Comparison of ENCODE assay signal across 8 cellular contexts in the genomic region with DNA sequence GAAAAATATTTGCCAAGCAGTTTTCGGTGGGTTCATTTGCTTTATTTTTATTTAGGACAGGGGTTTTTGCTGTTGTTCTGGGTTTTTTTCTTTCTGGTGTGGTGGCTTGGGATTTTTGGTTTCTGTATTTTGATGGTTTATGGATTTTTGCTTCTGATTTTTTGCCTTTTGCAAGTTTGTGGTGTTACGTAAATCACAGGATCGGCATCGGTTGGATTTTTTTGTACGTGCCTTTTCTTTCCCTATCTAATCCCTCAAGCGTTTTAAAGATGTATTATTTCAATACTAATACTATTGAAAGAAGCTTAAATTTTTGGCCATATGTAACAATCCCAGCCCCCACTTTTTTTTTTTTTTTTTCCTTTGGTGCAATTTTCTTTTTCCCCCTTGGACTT. TPM values are rescaled to one million over a fixed set of nuclear protein-coding genes. Genes with fewer than 3 reads are reported as not detected.
DNase-seq lines count a peak whose midpoint lies in the region; ATAC-seq and TF ChIP-seq lines count a peak whose summit lies in the region.

No MANE protein-coding gene starts in this region.

- ATAC-seq in IMR-90 (ENCODE audit: low read depth) (no peak), HG02840 (IDR thresholded peaks at IDR 0.05; ENCODE audit: low FRiP score, unreplicated experiment) (no peak), HG03520 (IDR thresholded peaks at IDR 0.05; ENCODE audit: unreplicated experiment) (no peak)

- H3K79me1 ChIP-seq in IMR-90 (ENCODE audit: low read depth in 1 of 2, low read length in 2 of 2) = peaks cover 0 to 31% of the 10 kb centered on the region in 2 experiments

- peak overlapping the region; percentile 27; the same call in 1 of the 2 replicates for H3K4ac ChIP-seq in IMR-90 (ENCODE audit: low read depth, low read length)

- no peak overlapping the region for H2AK9ac ChIP-seq in IMR-90 (replicated peaks; ENCODE audit: low read depth, low read length, poor library complexity)

- DNase-seq in A673 (ENCODE audit: low spot score) = no peak
- DNase-seq in IMR-90 = no peak
- DNase-seq in mammary epithelial cell = no peak
- no peak for DNase-seq in NCI-H748 treated with DMSO at 0.1 percent for 48 hours (lab: John Stamatoyannopoulos, UW)
- no peak for DNase-seq in HUDEP-2 (lab: John Stamatoyannopoulos, UW; ENCODE audit: unreplicated experiment in 76 of 76)

- H4K5ac ChIP-seq in IMR-90 (ENCODE audit: low read depth, low read length) = no peak overlapping the region

- peak overlapping the region; percentile 35; the same call in 1 of the 2 replicates for H3K9ac ChIP-seq in IMR-90 (ENCODE audit: low read depth, low read length)
- H3K9ac ChIP-seq in mammary epithelial cell (ENCODE audit: insufficient read depth, low read length) = peak overlapping the region; percentile 99
- peak overlapping the region; percentile 87 for H3K9ac ChIP-seq in mucosa of stomach (ENCODE audit: low read length)

- no peak overlapping the region for H4K8ac ChIP-seq in IMR-90 (ENCODE audit: low read depth in 2 of 2, low read length in 2 of 2)

- H4K20me1 ChIP-seq in IMR-90 (ENCODE audit: insufficient read depth, low read length) = peaks cover 16% of the 10 kb centered on the region
- H4K20me1 ChIP-seq in mammary epithelial cell (ENCODE audit: insufficient read depth, low read length) = no peaks in the 10 kb centered on the region

- H2AFZ ChIP-seq in IMR-90 (replicated peaks; ENCODE audit: low read length, poor library complexity) = no peak overlapping the region
- H2AFZ ChIP-seq in mammary epithelial cell (ENCODE audit: low read depth, low read length) = no peak overlapping the region

- WGBS in IMR-90 (ENCODE audit: extremely low coverage in 2 of 2, insufficient read length in 1 of 2), 2 experiments = no CpG with 5 or more reads among the region's 6 CpGs
- 1% methylated on average over 6 of the region's 6 CpGs for WGBS in mammary epithelial cell (ENCODE audit: low coverage, missing lambda C conversion rate)

- H3K56ac ChIP-seq in IMR-90 (ENCODE audit: extremely low read depth, insufficient read depth, low read length) = peak overlapping the region; percentile 46; the same call in 1 of the 2 replicates

- H3K9me1 ChIP-seq in IMR-90 (ENCODE audit: insufficient read depth, low read length) = no peaks in the 10 kb centered on the region

- POLR2A ChIA-PET in A673 (lab: Charles Lee; ENCODE audit: low non-redundant PET) (interaction anchor here (0.7 kb wide), 1 partner anchor 54 kb away, joined by 3 read pairs; no protein-coding TSS in a partner anchor), IMR-90 (lab: Charles Lee; ENCODE audit: unreplicated experiment) (interaction anchor here (0.6 to 1.3 kb wide), 5 partner anchors 99 to 1418 kb away, joined by 3 to 15 read pairs (median 5); a partner anchor contains a TSS)

- H2BK5ac ChIP-seq in IMR-90 (ENCODE audit: low read depth, low read length, poor library complexity, severe bottlenecking) = peak overlapping the region; percentile 56

- 0 out of 2 replicates have a peak overlapping the region, but pooled peaks have one; percentile 8 for H2BK120ac ChIP-seq in IMR-90 (ENCODE audit: low read depth, low read length)

- H3K4me1 ChIP-seq in A673 (ENCODE audit: insufficient read depth, low read length, poor library complexity, severe bottlenecking) (peaks cover 31% of the 10 kb centered on the region), IMR-90 (ENCODE audit: control insufficient read depth, insufficient read depth, low read length) (peaks cover 4% of the 10 kb centered on the region), mammary epithelial cell (ENCODE audit: insufficient read depth, low read length) (peaks cover 37% of the 10 kb centered on the region), mucosa of stomach (ENCODE audit: control insufficient read depth, insufficient read depth, low read length) (peaks cover 14% of the 10 kb centered on the region)

- intact Hi-C loops in A673 (cut with micrococcal nuclease; ENCODE audit: unreplicated experiment) = loop anchor here (10.0 kb wide), 7 partner anchors 299 to 1079 kb away; no protein-coding TSS in a partner anchor
- intact Hi-C loops in IMR-90 (cut with micrococcal nuclease) = loop anchor here (5.0 kb wide), 1 partner anchor 211 kb away; no protein-coding TSS in a partner anchor
- intact Hi-C loops in mammary epithelial cell (cut with micrococcal nuclease) = loop anchor here (10.0 kb wide), 2 partner anchors 319 to 439 kb away; no protein-coding TSS in a partner anchor

- H3K23ac ChIP-seq in IMR-90 (ENCODE audit: low read depth, low read length) = peak overlapping the region; percentile 21; the same call in 1 of the 2 replicates

- H3K4me2 ChIP-seq in IMR-90 (ENCODE audit: low read depth, low read length) (peak overlapping the region; percentile 76), mammary epithelial cell (ENCODE audit: insufficient read depth, low read depth, low read length) (peak overlapping the region; percentile 100)

- H2BK20ac ChIP-seq in IMR-90 (ENCODE audit: low read depth, low read length) = no peak overlapping the region

- dilution Hi-C loops in IMR-90 (cut with HindIII; ENCODE audit: low sequenced_read_pairs, unreplicated experiment) = loop anchor here (10.0 to 25.0 kb wide), 2 partner anchors 566 to 1209 kb away; no protein-coding TSS in a partner anchor
- dilution Hi-C loops in mammary epithelial cell (cut with HindIII; ENCODE audit: low sequenced_read_pairs) = loop anchor here (5.0 to 25.0 kb wide), 6 partner anchors 61 to 1391 kb away; a partner anchor contains a TSS

- 0 out of 2 replicates have a peak overlapping the region, but pooled peaks have one; percentile 48 for H3K18ac ChIP-seq in IMR-90 (ENCODE audit: low read depth, low read length)

- TF ChIP-seq POLR2A in IMR-90 (IDR thresholded peaks at IDR 0.05; ENCODE audit: low read depth, low read length) = no peak

- H3K27me3 ChIP-seq in A673 (replicated peaks; ENCODE audit: insufficient read depth, low read depth, low read length, poor library complexity) = no peaks in the 10 kb centered on the region
- H3K27me3 ChIP-seq in IMR-90 (ENCODE audit: control insufficient read depth, insufficient read depth, low read length) = no peaks in the 10 kb centered on the region
- H3K27me3 ChIP-seq in mammary epithelial cell (ENCODE audit: insufficient read depth, low read length) = no peaks in the 10 kb centered on the region
- H3K27me3 ChIP-seq in mucosa of stomach (ENCODE audit: control insufficient read depth, insufficient read depth, low read length) = no peaks in the 10 kb centered on the region

- CTCF ChIA-PET in A673 (lab: Charles Lee) = interaction anchor here (1.3 kb wide), 1 partner anchor 1209 kb away, joined by 4 read pairs; no protein-coding TSS in a partner anchor
- CTCF ChIA-PET in IMR-90 (lab: Yijun Ruan, JAX) = interaction anchor here (0.6 to 1.4 kb wide), 4 partner anchors 209 to 1208 kb away, joined by 3 to 6 read pairs (median 4); no protein-coding TSS in a partner anchor
- CTCF ChIA-PET in mammary epithelial cell (lab: Charles Lee; ENCODE audit: low non-redundant PET) = interaction anchor here (0.7 to 1.2 kb wide), 2 partner anchors 477 to 1209 kb away, joined by 3 to 4 read pairs; no protein-coding TSS in a partner anchor

- H3K27ac ChIP-seq in A673 (ENCODE audit: low read depth, low read length, poor library complexity, severe bottlenecking) (peak overlapping the region; percentile 100), IMR-90 (ENCODE audit: insufficient read depth, low read length) (peak overlapping the region; percentile 38; the same call in 1 of the 2 replicates), mammary epithelial cell (ENCODE audit: insufficient read depth, low read depth, low read length) (peak overlapping the region; percentile 100)

- no peaks in the 10 kb centered on the region for H3K9me3 ChIP-seq in A673 (ENCODE audit: low read depth, low read length, poor library complexity, severe bottlenecking)
- no peaks in the 10 kb centered on the region for H3K9me3 ChIP-seq in IMR-90 (ENCODE audit: control insufficient read depth, insufficient read depth, low read length)
- no peaks in the 10 kb centered on the region for H3K9me3 ChIP-seq in mammary epithelial cell (replicated peaks; ENCODE audit: insufficient read depth, low read length)
- H3K9me3 ChIP-seq in mucosa of stomach (ENCODE audit: control insufficient read depth, low read length) = no peaks in the 10 kb centered on the region

- peak overlapping the region; percentile 6; the same call in 1 of the 2 replicates for H4K91ac ChIP-seq in IMR-90 (ENCODE audit: insufficient read depth, low read depth, low read length)

- TF ChIP-seq RAD21 in IMR-90 (IDR thresholded peaks at IDR 0.05; ENCODE audit: low read length) = no peak

- in situ Hi-C loops in IMR-90 (cut with MboI; ENCODE audit: low sequenced_read_pairs) (loop anchor here (10.0 to 25.0 kb wide), 6 partner anchors 429 to 1016 kb away; no protein-coding TSS in a partner anchor), mammary epithelial cell (cut with MboI; ENCODE audit: low sequenced_read_pairs in 2 of 2) (loop anchor here (10.0 to 25.0 kb wide), 8 partner anchors 299 to 1399 kb away; no protein-coding TSS in a partner anchor)

- TSS peak; percentile 99 for BruUV-seq in A673 (replicated peaks; lab: Mats Ljungman, UMichigan)
- TSS peak; percentile 99 for BruUV-seq in IMR-90 (replicated peaks; lab: Mats Ljungman, UMichigan)
- BruUV-seq in mammary epithelial cell (replicated peaks; lab: Mats Ljungman, UMichigan) = no TSS peak

- H3K79me2 ChIP-seq in mammary epithelial cell (ENCODE audit: insufficient read depth, low read length) = peaks cover 39% of the 10 kb centered on the region

- H3K36me3 ChIP-seq in A673 (ENCODE audit: insufficient read depth, low read length, poor library complexity, severe bottlenecking) (no peaks in the 10 kb centered on the region), IMR-90 (ENCODE audit: control insufficient read depth, insufficient read depth, low read length) (no peaks in the 10 kb centered on the region), mammary epithelial cell (ENCODE audit: insufficient read depth, low read length) (no peaks in the 10 kb centered on the region), mucosa of stomach (ENCODE audit: control insufficient read depth, insufficient read depth, low read length) (no peaks in the 10 kb centered on the region)

- 0 out of 2 replicates have a peak overlapping the region, but pooled peaks have one; percentile 28 for H3K14ac ChIP-seq in IMR-90 (replicated peaks; ENCODE audit: low read depth, low read length)

- TF ChIP-seq CTCF in A673 (conservative IDR thresholded peaks at IDR 0.05; ENCODE audit: low read depth, low read length) (no peak), IMR-90 (conservative IDR thresholded peaks at IDR 0.05; ENCODE audit: low read depth, low read length) (no peak), mammary epithelial cell (conservative IDR thresholded peaks at IDR 0.05 in 1 of 2, IDR thresholded peaks at IDR 0.05 in 1 of 2; ENCODE audit: extremely low read depth in 1 of 2, insufficient read depth in 1 of 2, low read depth in 1 of 2, low read length in 2 of 2) (no peak)

- no peak overlapping the region for H2BK15ac ChIP-seq in IMR-90 (ENCODE audit: low read depth, low read length)

- peak overlapping the region; percentile 70 for H3K4me3 ChIP-seq in A673 (ENCODE audit: low read depth, low read length, poor library complexity, severe bottlenecking)
- peak overlapping the region; percentile 83 for H3K4me3 ChIP-seq in IMR-90 (ENCODE audit: insufficient read depth, low read depth, low read length)
- H3K4me3 ChIP-seq in mammary epithelial cell (replicated peaks in 1 of 3; ENCODE audit: insufficient read depth in 1 of 3, low read depth in 2 of 3, low read length in 3 of 3) = peak overlapping the region; percentile 67 to 98 (median 78)
- H3K4me3 ChIP-seq in mucosa of stomach (ENCODE audit: low read length) = peak overlapping the region; percentile 17

- H2AK5ac ChIP-seq in IMR-90 (ENCODE audit: low read depth, low read length) = no peak overlapping the region

RNA-seq across cellular contexts. Expression of a gene that starts 0.8 kb away (rescaled TPM):
- 30.3 and 31.7 TPM in 2 replicates for total RNA-seq in A673 (2021)
- 21.4 and 22.6 TPM in 2 replicates for total RNA-seq in IMR-90 (2012; rRNA removed)
- 19.7 and 20.4 TPM in 2 replicates for polyA plus RNA-seq in IMR-90 (2012; rRNA removed)
- 10.4 and 12.0 TPM in 2 replicates for polyA plus RNA-seq in IMR-90 (2012; cell fraction: cytosol; rRNA removed)
- 66.2 and 89.5 TPM in 2 replicates for polyA plus RNA-seq in IMR-90 (2012; cell fraction: nucleus; rRNA removed; ENCODE audit: low replicate concordance)
- 10 to 100 TPM; 14.0 to 26.8 TPM for total RNA-seq in mammary epithelial cell
- polyA plus RNA-seq in mammary epithelial cell = 3.9 TPM
- polyA minus RNA-seq in mammary epithelial cell = 8.4 TPM

RNA-seq across cellular contexts. Expression of a gene that starts 43.7 kb away (rescaled TPM):
- total RNA-seq in A673 (2021) (not detected in 2 replicates), IMR-90 (2012; rRNA removed) (not detected in 2 replicates), mammary epithelial cell (not detected)
- polyA plus RNA-seq in IMR-90 (2012; rRNA removed) (not detected in 2 replicates), mammary epithelial cell (not detected)
- not detected in 2 replicates for polyA plus RNA-seq in IMR-90 (2012; cell fraction: cytosol; rRNA removed)
- not detected in 2 replicates for polyA plus RNA-seq in IMR-90 (2012; cell fraction: nucleus; rRNA removed; ENCODE audit: low replicate concordance)
- polyA minus RNA-seq in mammary epithelial cell = not detected

Comparison
In these comparisons a context has a peak if more than half of its experiments do, and no peak if none do; other contexts are left out.
1. H3K27ac ChIP-seq: peak in every context shown above with its lines; median percentile 100 in A673; 100 in mammary epithelial cell; 38 in IMR-90.
2. H3K4me3 ChIP-seq: peak in every context shown above with its lines; median percentile 83 in IMR-90; 78 in mammary epithelial cell; 70 in A673; 17 in mucosa of stomach.
3. H3K9ac ChIP-seq: peak in every context shown above with its lines; median percentile 99 in mammary epithelial cell; 87 in mucosa of stomach; 35 in IMR-90.